Comparison of ENCODE assay signal across 7 cellular contexts in genomic region chr10:94402204-94403033, GRCh38. TPM values are rescaled to one million over a fixed set of nuclear protein-coding genes. Genes with fewer than 3 reads are reported as not detected.
A peak's percentile ranks its signal among the peaks of the same experiment; 100 is the strongest.
DNase-seq lines count a peak whose midpoint lies in the region; ATAC-seq and TF ChIP-seq lines count a peak whose summit lies in the region.

Gene TBC1D12, plus strand, starts transcription at chr10:94402541. Its CDS starts 73 bp downstream, at chr10:94402614.

- DNase-seq in NCI-H1092 treated with DMSO at 0.1 percent for 48 hours (lab: John Stamatoyannopoulos, UW) (peak; percentile 91), SK-N-SH (peak; percentile 95), MCF 10A (ENCODE audit: unreplicated experiment) (peak; percentile 95), iPS DF 6.9 (ENCODE audit: low read depth, low spot score) (peak; percentile 95), retina (peak; percentile 97)

- peaks cover 41% of the 10 kb centered on the region for H3K79me2 ChIP-seq in SK-N-SH (ENCODE audit: insufficient read depth)

- H3K36me3 Mint-ChIP-seq in MCF 10A (ENCODE audit: insufficient read depth, unreplicated experiment), result no peaks in the 10 kb centered on the region

- no peaks in the 10 kb centered on the region for H3K9me2 ChIP-seq in SK-N-SH

- no peaks in the 10 kb centered on the region for H3K27me3 Mint-ChIP-seq in MCF 10A (ENCODE audit: insufficient read depth, unreplicated experiment)

- peak within 1 kb of the TSS; percentile 80 to 89 for H3K27ac ChIP-seq in SK-N-SH (ENCODE audit: low read depth in 2 of 2, low read length in 1 of 2)
- H3K27ac ChIP-seq in iPS DF 6.9 (ENCODE audit: low read length), result no peak within 1 kb of the TSS

- peak within 1 kb of the TSS; percentile 74 for H3K9ac ChIP-seq in SK-N-SH

- peak within 1 kb of the TSS; percentile 93 for H3K4me2 ChIP-seq in SK-N-SH

- CTCF ChIA-PET in SK-N-SH (lab: Yijun Ruan, JAX) (interaction anchor here (0.7 to 3.6 kb wide), 8 partner anchors 14 to 700 kb away, joined by 3 to 23 read pairs (median 4); partner anchors contain the start of genes FRA10AC1 and NOC3L), MCF 10A (lab: Yijun Ruan, JAX) (interaction anchor here (1.4 to 5.1 kb wide), 5 partner anchors 10 to 42 kb away, joined by 3 to 24 read pairs (median 4); partner anchors contain the start of gene NOC3L)

- H3K9me3 ChIP-seq in SK-N-SH (no peaks in the 10 kb centered on the region), iPS DF 6.9 (ENCODE audit: control insufficient read depth, insufficient read depth, low read length) (no peaks in the 10 kb centered on the region)

- H3K4me1 Mint-ChIP-seq in MCF 10A (ENCODE audit: insufficient read depth, unreplicated experiment), result peaks cover 6% of the 10 kb centered on the region

- peak within 1 kb of the TSS; percentile 73 for H3K27ac Mint-ChIP-seq in MCF 10A (ENCODE audit: low read depth, unreplicated experiment)

- POLR2A ChIA-PET in SK-N-SH (lab: Yijun Ruan, JAX) (interaction anchor here (0.6 to 1.6 kb wide), 3 partner anchors 9 to 40 kb away, joined by 3 to 8 read pairs (median 6); partner anchors contain the start of gene NOC3L), MCF 10A (lab: Yijun Ruan, JAX) (interaction anchor here (0.6 to 6.0 kb wide), 16 partner anchors 8 to 1696 kb away, joined by 3 to 107 read pairs (median 4); partner anchors contain the start of gene NOC3L)

- H3K27me3 ChIP-seq in SK-N-SH (ENCODE audit: insufficient read depth), result no peaks in the 10 kb centered on the region
- peaks cover 4% of the 10 kb centered on the region; the same call in 1 of the 2 replicates for H3K27me3 ChIP-seq in iPS DF 6.9 (ENCODE audit: control insufficient read depth, insufficient read depth, low read length)

- TF ChIP-seq RAD21 in SK-N-SH (IDR thresholded peaks at IDR 0.05; ENCODE audit: low read length), result no peak

- intact Hi-C loops in MCF 10A (cut with micrococcal nuclease), result loop anchor here (1.0 to 5.0 kb wide), 2 partner anchors 40 kb away; partner anchors contain the start of gene NOC3L

- H3K36me3 ChIP-seq in SK-N-SH (replicated peaks in 1 of 2; ENCODE audit: control insufficient read depth in 1 of 2, insufficient read depth in 2 of 2, low read length in 1 of 2) (no peaks in the 10 kb centered on the region), iPS DF 6.9 (ENCODE audit: control insufficient read depth, insufficient read depth, low read length) (no peaks in the 10 kb centered on the region)

- H3K4me3 ChIP-seq in SK-N-SH (ENCODE audit: low read depth in 2 of 2, low read length in 1 of 2) (peak within 1 kb of the TSS; percentile 67 to 75), iPS DF 6.9 (ENCODE audit: low read length) (peak within 1 kb of the TSS; percentile 67)

- no TSS peak for BruUV-seq in MCF 10A (replicated peaks; lab: Mats Ljungman, UMichigan)

- peak within 1 kb of the TSS; percentile 93 for H2AFZ ChIP-seq in SK-N-SH (ENCODE audit: low read depth)

- no peaks in the 10 kb centered on the region for H4K20me1 ChIP-seq in SK-N-SH (ENCODE audit: insufficient read depth)

- H3K9me3 Mint-ChIP-seq in MCF 10A (ENCODE audit: unreplicated experiment), result no peaks in the 10 kb centered on the region

- H3K4me1 ChIP-seq in SK-N-SH (ENCODE audit: control insufficient read depth in 1 of 2, insufficient read depth in 2 of 2, low read depth in 1 of 2, low read length in 1 of 2), result no peaks in the 10 kb centered on the region; a peak in 1 of 4 replicates
- H3K4me1 ChIP-seq in iPS DF 6.9 (ENCODE audit: control insufficient read depth, insufficient read depth, low read length), result peaks cover 1% of the 10 kb centered on the region; the same call in 1 of the 2 replicates

- TF ChIP-seq CTCF in SK-N-SH (IDR thresholded peaks at IDR 0.05), result no peak
- TF ChIP-seq CTCF in MCF 10A (IDR thresholded peaks at IDR 0.05; ENCODE audit: unreplicated experiment), result no peak

- H3K4me3 Mint-ChIP-seq in MCF 10A (ENCODE audit: unreplicated experiment), result peak within 1 kb of the TSS; percentile 88

- WGBS in SK-N-SH (ENCODE audit: low lambda C conversion rate), result 4% methylated on average over 11 of the region's 82 CpGs
- no CpG with 5 or more reads among the region's 82 CpGs for WGBS in iPS DF 6.9 (ENCODE audit: insufficient coverage, insufficient read length)

- H3F3A ChIP-seq in SK-N-SH (replicated peaks; ENCODE audit: insufficient read depth), result peaks cover 11% of the 10 kb centered on the region

- peak; percentile 68 for ATAC-seq in GM18498 (IDR thresholded peaks at IDR 0.05; ENCODE audit: unreplicated experiment)
- peak; percentile 68 for ATAC-seq in HG02610 (IDR thresholded peaks at IDR 0.05; ENCODE audit: unreplicated experiment)

- TF ChIP-seq EP300 in SK-N-SH (IDR thresholded peaks at IDR 0.05; ENCODE audit: borderline replicate concordance in 1 of 2, low read depth in 1 of 2, low read length in 1 of 2), result peak; percentile 10 to 27; a peak in 1 of 4 replicates

TF ChIP-seq in SK-N-SH, 30 proteins besides CTCF, POLR2A, EP300 and RAD21 (continues in another document):
- TF ChIP-seq GABPA (IDR thresholded peaks at IDR 0.05; ENCODE audit: low read depth), result peak; percentile 68
- TF ChIP-seq, protein P1, sequence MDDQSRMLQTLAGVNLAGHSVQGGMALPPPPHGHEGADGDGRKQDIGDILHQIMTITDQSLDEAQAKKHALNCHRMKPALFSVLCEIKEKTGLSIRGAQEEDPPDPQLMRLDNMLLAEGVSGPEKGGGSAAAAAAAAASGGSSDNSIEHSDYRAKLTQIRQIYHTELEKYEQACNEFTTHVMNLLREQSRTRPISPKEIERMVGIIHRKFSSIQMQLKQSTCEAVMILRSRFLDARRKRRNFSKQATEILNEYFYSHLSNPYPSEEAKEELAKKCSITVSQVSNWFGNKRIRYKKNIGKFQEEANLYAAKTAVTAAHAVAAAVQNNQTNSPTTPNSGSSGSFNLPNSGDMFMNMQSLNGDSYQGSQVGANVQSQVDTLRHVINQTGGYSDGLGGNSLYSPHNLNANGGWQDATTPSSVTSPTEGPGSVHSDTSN (IDR thresholded peaks at IDR 0.05), result peak; percentile 98
- peak; percentile 77 for TF ChIP-seq NRF1 (IDR thresholded peaks at IDR 0.05; ENCODE audit: low read depth, low read length)
- TF ChIP-seq FOXM1 (IDR thresholded peaks at IDR 0.05; ENCODE audit: low read depth), result no peak
- no peak for TF ChIP-seq IRF3 (IDR thresholded peaks at IDR 0.05; ENCODE audit: low read depth, low read length)
- TF ChIP-seq MEF2A (IDR thresholded peaks at IDR 0.05; ENCODE audit: borderline replicate concordance, low read depth), result no peak
- TF ChIP-seq MXI1 (IDR thresholded peaks at IDR 0.05; ENCODE audit: low read depth, low read length), result peak; percentile 88
- 0 out of 2 replicates have a peak, but pooled peaks have one; percentile 7 for TF ChIP-seq USF1 (IDR thresholded peaks at IDR 0.05; ENCODE audit: borderline replicate concordance, low read depth)
- peak; percentile 80; the same call in 1 of the 2 replicates for TF ChIP-seq SIN3A (IDR thresholded peaks at IDR 0.05; ENCODE audit: borderline replicate concordance, low read depth, low read length)
- TF ChIP-seq RXRA (IDR thresholded peaks at IDR 0.05; ENCODE audit: borderline replicate concordance, low read depth), result no peak
- TF ChIP-seq JUND (IDR thresholded peaks at IDR 0.05), result no peak
- 0 out of 2 replicates have a peak, but pooled peaks have one; percentile 20 for TF ChIP-seq YY1 (IDR thresholded peaks at IDR 0.05; ENCODE audit: low read depth)
- 0 out of 2 replicates have a peak, but pooled peaks have one; percentile 19 for TF ChIP-seq RCOR1 (IDR thresholded peaks at IDR 0.05; ENCODE audit: low read length)
- TF ChIP-seq FOSL2 (IDR thresholded peaks at IDR 0.05; ENCODE audit: borderline replicate concordance, low read depth), result no peak
- TF ChIP-seq POLR2AphosphoS5 (IDR thresholded peaks at IDR 0.05; ENCODE audit: low read depth, low read length), result peak; percentile 60; the same call in 1 of the 2 replicates
- TF ChIP-seq GATA2 (CRISPR knock-in tag; IDR thresholded peaks at IDR 0.05), result no peak
- peak; percentile 51 for TF ChIP-seq CHD2 (IDR thresholded peaks at IDR 0.05; ENCODE audit: low read length, partially characterized antibody)

RNA-seq across cellular contexts. Expression of gene TBC1D12, which starts in this region (rescaled TPM):
- 1.8 and 2.5 TPM in 2 replicates for polyA plus RNA-seq in SK-N-SH (2012; rRNA removed)
- polyA plus RNA-seq in SK-N-SH (2012; cell fraction: cytosol; rRNA removed), result 3.0 and 3.8 TPM in 2 replicates
- polyA plus RNA-seq in SK-N-SH (2012; cell fraction: nucleus; rRNA removed), result 2.4 and 5.0 TPM in 2 replicates
- 5.4 and 5.9 TPM in 2 replicates for total RNA-seq in MCF 10A (2022)
